In the genomic region with DNA sequence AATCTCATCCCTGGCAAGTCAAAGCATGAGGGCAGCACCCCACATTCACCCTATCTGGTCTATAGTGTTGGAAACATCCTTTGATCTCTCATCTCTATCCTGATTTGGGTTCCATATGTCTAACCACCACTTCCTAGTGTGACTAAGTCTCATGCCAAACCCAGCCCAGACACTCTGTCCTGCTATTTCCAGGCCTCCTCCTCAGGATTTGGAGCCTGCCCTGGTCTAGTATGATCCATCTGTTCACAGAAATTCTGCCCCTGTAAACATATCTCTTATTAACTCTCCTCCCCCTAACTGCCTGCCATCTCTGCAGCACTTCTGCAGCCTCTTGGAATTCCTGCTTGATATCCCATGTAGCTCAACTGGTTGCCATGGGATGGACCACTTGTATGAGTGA, we compare ENCODE assay signal across 35 cellular contexts.
"Had no signal": no experiment of that assay in that cellular context is flagged by ENCODE, and none has a peak within 500 bp of the region (broad histone marks: within the 10 kb centered on the region; RNA-seq: fewer than 3 reads in every experiment).

No MANE protein-coding gene starts in this region.

- H3K4me1 ChIP-seq: adrenal gland, body of pancreas, esophagus muscularis mucosa, gastroesophageal sphincter had no signal

- H3K27me3 ChIP-seq: adrenal gland, body of pancreas, dorsolateral prefrontal cortex, esophagus muscularis mucosa, gastroesophageal sphincter, heart right ventricle, hepatocyte had no signal

- ATAC-seq: activated CD4-positive, CD25-positive, alpha-beta regulatory T cell treated with anti-CD3 and anti-CD28 coated beads, Interleukin-2, amount 50 U/mL, for 24 hours; activated CD8-positive, alpha-beta memory T cell treated with anti-CD3 and anti-CD28 coated beads, Interleukin-2, amount 10 ng/mL, durations not matched to agents 7 days and 5 days; activated CD8-positive, alpha-beta T cell treated with anti-CD3 and anti-CD28 coated beads, Interleukin-2, amount 10 ng/mL, durations not matched to agents 7 days and 5 days; activated naive CD8-positive, alpha-beta T cell treated with anti-CD3 and anti-CD28 coated beads, Interleukin-2, amount 50 U/mL, for 24 hours; body of pancreas; gastroesophageal sphincter; T-cell had no signal

- H3K27me3 Mint-ChIP-seq: activated B cell treated with CpG ODN at 0.5 μM for 24 hours; activated CD8-positive, alpha-beta memory T cell treated with anti-CD3 and anti-CD28 coated beads, Interleukin-2, amount 10 ng/mL, durations not matched to agents 7 days and 5 days; dendritic cell treated with granulocyte-macrophage colony-stimulating factor and Interleukin-4, amounts not matched to agents 40 ng/mL and 50 ng/mL, for 4 days had no signal

- DNase-seq: activated B cell treated with CpG ODN at 0.5 μM for 24 hours; activated CD4-positive, alpha-beta memory T cell treated with anti-CD3 and anti-CD28 coated beads for 36 hours; activated CD4-positive, alpha-beta T cell treated with anti-CD3 and anti-CD28 coated beads for 48 hours; activated CD4-positive, alpha-beta T cell treated with anti-CD3 and anti-CD28 coated beads, Interleukin-2, amount 50 U/mL, for 1 hour; activated CD8-positive, alpha-beta memory T cell treated with anti-CD3 and anti-CD28 coated beads, Interleukin-2, amount 10 ng/mL, durations not matched to agents 7 days and 5 days; activated CD8-positive, alpha-beta memory T cell treated with anti-CD3 and anti-CD28 coated beads, Interleukin-2, amount 50 U/mL, for 4 hours; activated CD8-positive, alpha-beta T cell treated with anti-CD3 and anti-CD28 coated beads, Interleukin-2, amount 10 ng/mL, durations not matched to agents 7 days and 5 days; activated effector memory CD4-positive, alpha-beta T cell treated with Interleukin-2 at 50 U/mL for 16 hours; activated gamma-delta T cell treated with Interleukin-2 at 50 U/mL for 16 hours; activated naive CD4-positive, alpha-beta T cell treated with Interleukin-2 at 50 U/mL for 16 hours; activated naive CD8-positive, alpha-beta T cell treated with anti-CD3 and anti-CD28 coated beads for 36 hours; activated naive CD8-positive, alpha-beta T cell treated with anti-CD3 and anti-CD28 coated beads, Interleukin-2, amount 50 U/mL, for 24 hours; activated T-cell treated with anti-CD3 and anti-CD28 coated beads, Interleukin-2, amount 50 U/mL, for 1 hour; activated T-cell treated with anti-CD3 and anti-CD28 coated beads, Interleukin-2, amount 50 U/mL, for 48 hours; adrenal gland; amygdala; aorta; body of pancreas; effector memory CD4-positive, alpha-beta T cell; endodermal cell; erythroblast; foreskin melanocyte; heart right ventricle; T-cell; T1000; WERI-Rb-1 had no signal

- H3K27ac Mint-ChIP-seq: activated B cell treated with CpG ODN at 0.5 μM for 24 hours; activated CD4-positive, alpha-beta memory T cell treated with anti-CD3 and anti-CD28 coated beads for 36 hours; activated CD8-positive, alpha-beta memory T cell treated with anti-CD3 and anti-CD28 coated beads, Interleukin-2, amount 10 ng/mL, durations not matched to agents 7 days and 5 days; activated CD8-positive, alpha-beta T cell treated with anti-CD3 and anti-CD28 coated beads, Interleukin-2, amount 10 ng/mL, durations not matched to agents 7 days and 5 days; activated naive CD4-positive, alpha-beta T cell treated with anti-CD3 and anti-CD28 coated beads, Interleukin-2, amount 50 U/mL, for 24 hours; activated naive CD8-positive, alpha-beta T cell treated with anti-CD3 and anti-CD28 coated beads for 36 hours; activated naive CD8-positive, alpha-beta T cell treated with anti-CD3 and anti-CD28 coated beads, Interleukin-2, amount 50 U/mL, for 24 hours; dendritic cell treated with granulocyte-macrophage colony-stimulating factor and Interleukin-4, amounts not matched to agents 40 ng/mL and 50 ng/mL, for 4 days; endodermal cell; T-cell; T-helper 1 cell treated with Interleukin-12 subunit alpha and Interleukin-12 subunit beta and Interleukin-4 antibody, amounts not matched to agents 30 μg/mL and 1 μg/mL, for 36 hours had no signal

- H3K4me2 ChIP-seq: hepatocyte had no signal

- H3K9me3 ChIP-seq: adrenal gland, body of pancreas had no signal

- H3K27ac ChIP-seq: adrenal gland, body of pancreas, coronary artery, dorsolateral prefrontal cortex, esophagus muscularis mucosa, gastroesophageal sphincter, heart right ventricle, hepatocyte, WERI-Rb-1 had no signal

- H3K4me3 Mint-ChIP-seq: activated B cell treated with CpG ODN at 0.5 μM for 24 hours; activated CD4-positive, alpha-beta memory T cell treated with anti-CD3 and anti-CD28 coated beads for 36 hours; activated CD8-positive, alpha-beta memory T cell treated with anti-CD3 and anti-CD28 coated beads, Interleukin-2, amount 10 ng/mL, durations not matched to agents 7 days and 5 days; activated CD8-positive, alpha-beta T cell treated with anti-CD3 and anti-CD28 coated beads, Interleukin-2, amount 10 ng/mL, durations not matched to agents 7 days and 5 days; activated naive CD4-positive, alpha-beta T cell treated with anti-CD3 and anti-CD28 coated beads, Interleukin-2, amount 50 U/mL, for 24 hours; activated naive CD8-positive, alpha-beta T cell treated with anti-CD3 and anti-CD28 coated beads for 36 hours; activated naive CD8-positive, alpha-beta T cell treated with anti-CD3 and anti-CD28 coated beads, Interleukin-2, amount 50 U/mL, for 24 hours; dendritic cell treated with granulocyte-macrophage colony-stimulating factor and Interleukin-4, amounts not matched to agents 40 ng/mL and 50 ng/mL, for 4 days; endodermal cell; T-cell; T-helper 1 cell treated with Interleukin-12 subunit alpha and Interleukin-12 subunit beta and Interleukin-4 antibody, amounts not matched to agents 30 μg/mL and 1 μg/mL, for 36 hours had no signal

- H3K4me1 Mint-ChIP-seq: activated B cell treated with CpG ODN at 0.5 μM for 24 hours; activated CD8-positive, alpha-beta memory T cell treated with anti-CD3 and anti-CD28 coated beads, Interleukin-2, amount 10 ng/mL, durations not matched to agents 7 days and 5 days; activated naive CD4-positive, alpha-beta T cell treated with anti-CD3 and anti-CD28 coated beads, Interleukin-2, amount 50 U/mL, for 24 hours; activated naive CD8-positive, alpha-beta T cell treated with anti-CD3 and anti-CD28 coated beads for 36 hours; activated naive CD8-positive, alpha-beta T cell treated with anti-CD3 and anti-CD28 coated beads, Interleukin-2, amount 50 U/mL, for 24 hours; endodermal cell; T-cell had no signal

- H3K36me3 Mint-ChIP-seq: activated CD4-positive, alpha-beta memory T cell treated with anti-CD3 and anti-CD28 coated beads for 36 hours; activated CD8-positive, alpha-beta memory T cell treated with anti-CD3 and anti-CD28 coated beads, Interleukin-2, amount 10 ng/mL, durations not matched to agents 7 days and 5 days; activated naive CD4-positive, alpha-beta T cell treated with anti-CD3 and anti-CD28 coated beads, Interleukin-2, amount 50 U/mL, for 24 hours; activated naive CD8-positive, alpha-beta T cell treated with anti-CD3 and anti-CD28 coated beads for 36 hours; T-cell had no signal

- H3K36me3 ChIP-seq: adrenal gland, WERI-Rb-1 had no signal

- H2AFZ ChIP-seq: hepatocyte had no signal

- H3K4me3 ChIP-seq: adrenal gland, body of pancreas, coronary artery, dorsolateral prefrontal cortex, esophagus muscularis mucosa, gastroesophageal sphincter, heart right ventricle, hepatocyte had no signal

- H3K9me3 Mint-ChIP-seq: T-helper 1 cell treated with Interleukin-12 subunit alpha and Interleukin-12 subunit beta and Interleukin-4 antibody, amounts not matched to agents 30 μg/mL and 1 μg/mL, for 36 hours had no signal

- H3K79me2 ChIP-seq: hepatocyte had no signal
